In genomic region chr6:111803804-111804203, GRCh38 we compare ENCODE assay signal across 2 cellular contexts.
TF ChIP-seq lines count a peak whose summit lies in the region.

No MANE protein-coding gene starts in this region.

TF ChIP-seq in liver, 16 proteins besides CTCF, POLR2A, EP300 and RAD21 (continued from another document):
- no peak for TF ChIP-seq ZBTB33 (IDR thresholded peaks at IDR 0.05)
- TF ChIP-seq MAX (IDR thresholded peaks at IDR 0.05) = no peak
- TF ChIP-seq REST (IDR thresholded peaks at IDR 0.05) = no peak
- peak; percentile 43 for TF ChIP-seq YY1 (IDR thresholded peaks at IDR 0.05)
TF ChIP-seq in liver: peak in this region for 2.

TF ChIP-seq in HepG2, 621 proteins besides CTCF, POLR2A, EP300 and RAD21 (continued from another document):
- TF ChIP-seq BCL3 (CRISPR knock-in tag; IDR thresholded peaks at IDR 0.05) = no peak
- TF ChIP-seq NR2F2 (IDR thresholded peaks at IDR 0.05; ENCODE audit: borderline replicate concordance, low read depth) = no peak
- no peak for TF ChIP-seq ZNF704 (CRISPR knock-in tag; IDR thresholded peaks at IDR 0.05; ENCODE audit: borderline replicate concordance)
- no peak for TF ChIP-seq SCMH1 (CRISPR knock-in tag; IDR thresholded peaks at IDR 0.05; ENCODE audit: borderline replicate concordance)
- TF ChIP-seq MEF2D (CRISPR knock-in tag; IDR thresholded peaks at IDR 0.05) = no peak
- TF ChIP-seq ZNF749 (CRISPR knock-in tag; IDR thresholded peaks at IDR 0.05; ENCODE audit: borderline replicate concordance) = no peak
- no peak for TF ChIP-seq IRF2 (CRISPR knock-in tag; IDR thresholded peaks at IDR 0.05)
